Comparison of ENCODE assay signal across 1 cellular context in the genomic region with DNA sequence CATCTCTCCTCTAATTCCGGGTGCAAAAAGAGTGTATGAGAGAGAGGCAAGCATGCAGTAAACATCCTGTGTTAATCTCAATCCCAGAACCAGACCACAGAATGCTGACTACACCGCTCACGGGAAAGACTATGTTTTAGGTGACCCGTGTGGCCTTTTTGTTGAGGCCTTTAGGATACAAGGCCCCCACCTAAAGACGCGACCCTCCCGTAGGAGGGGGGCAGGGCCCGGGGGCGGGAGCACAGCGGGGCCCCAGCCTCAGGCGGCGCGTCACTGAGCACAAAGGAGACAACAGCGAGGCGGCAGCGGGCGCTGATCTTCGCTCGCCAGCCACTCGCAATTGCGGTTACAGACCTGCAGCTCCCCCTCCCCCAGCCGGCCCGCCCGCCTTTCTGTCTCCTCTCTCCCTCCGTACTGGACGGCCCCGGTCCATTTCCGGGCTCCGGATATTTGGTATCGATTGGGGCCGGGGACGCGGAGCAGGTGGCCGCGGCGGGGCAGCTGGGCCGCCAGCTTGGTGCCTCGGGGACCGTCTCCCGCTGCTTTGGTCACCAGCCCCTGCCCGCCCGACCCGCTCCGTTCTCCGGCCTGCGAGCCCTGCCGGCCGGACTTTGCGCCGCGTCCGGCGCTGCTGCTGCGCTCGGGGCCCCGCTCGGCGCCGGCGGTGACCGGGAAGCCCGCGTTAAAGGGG.
TF ChIP-seq lines count a peak whose summit lies in the region.

Gene CCDC50 (plus strand): TSS at position 432 of the 691 bp plus-strand sequence. CDS start 281 bp downstream, outside the sequence.

TF ChIP-seq in GM23338, 12 proteins besides CTCF, POLR2A, EP300 and RAD21 (continued from another document):
- TF ChIP-seq, protein P1, sequence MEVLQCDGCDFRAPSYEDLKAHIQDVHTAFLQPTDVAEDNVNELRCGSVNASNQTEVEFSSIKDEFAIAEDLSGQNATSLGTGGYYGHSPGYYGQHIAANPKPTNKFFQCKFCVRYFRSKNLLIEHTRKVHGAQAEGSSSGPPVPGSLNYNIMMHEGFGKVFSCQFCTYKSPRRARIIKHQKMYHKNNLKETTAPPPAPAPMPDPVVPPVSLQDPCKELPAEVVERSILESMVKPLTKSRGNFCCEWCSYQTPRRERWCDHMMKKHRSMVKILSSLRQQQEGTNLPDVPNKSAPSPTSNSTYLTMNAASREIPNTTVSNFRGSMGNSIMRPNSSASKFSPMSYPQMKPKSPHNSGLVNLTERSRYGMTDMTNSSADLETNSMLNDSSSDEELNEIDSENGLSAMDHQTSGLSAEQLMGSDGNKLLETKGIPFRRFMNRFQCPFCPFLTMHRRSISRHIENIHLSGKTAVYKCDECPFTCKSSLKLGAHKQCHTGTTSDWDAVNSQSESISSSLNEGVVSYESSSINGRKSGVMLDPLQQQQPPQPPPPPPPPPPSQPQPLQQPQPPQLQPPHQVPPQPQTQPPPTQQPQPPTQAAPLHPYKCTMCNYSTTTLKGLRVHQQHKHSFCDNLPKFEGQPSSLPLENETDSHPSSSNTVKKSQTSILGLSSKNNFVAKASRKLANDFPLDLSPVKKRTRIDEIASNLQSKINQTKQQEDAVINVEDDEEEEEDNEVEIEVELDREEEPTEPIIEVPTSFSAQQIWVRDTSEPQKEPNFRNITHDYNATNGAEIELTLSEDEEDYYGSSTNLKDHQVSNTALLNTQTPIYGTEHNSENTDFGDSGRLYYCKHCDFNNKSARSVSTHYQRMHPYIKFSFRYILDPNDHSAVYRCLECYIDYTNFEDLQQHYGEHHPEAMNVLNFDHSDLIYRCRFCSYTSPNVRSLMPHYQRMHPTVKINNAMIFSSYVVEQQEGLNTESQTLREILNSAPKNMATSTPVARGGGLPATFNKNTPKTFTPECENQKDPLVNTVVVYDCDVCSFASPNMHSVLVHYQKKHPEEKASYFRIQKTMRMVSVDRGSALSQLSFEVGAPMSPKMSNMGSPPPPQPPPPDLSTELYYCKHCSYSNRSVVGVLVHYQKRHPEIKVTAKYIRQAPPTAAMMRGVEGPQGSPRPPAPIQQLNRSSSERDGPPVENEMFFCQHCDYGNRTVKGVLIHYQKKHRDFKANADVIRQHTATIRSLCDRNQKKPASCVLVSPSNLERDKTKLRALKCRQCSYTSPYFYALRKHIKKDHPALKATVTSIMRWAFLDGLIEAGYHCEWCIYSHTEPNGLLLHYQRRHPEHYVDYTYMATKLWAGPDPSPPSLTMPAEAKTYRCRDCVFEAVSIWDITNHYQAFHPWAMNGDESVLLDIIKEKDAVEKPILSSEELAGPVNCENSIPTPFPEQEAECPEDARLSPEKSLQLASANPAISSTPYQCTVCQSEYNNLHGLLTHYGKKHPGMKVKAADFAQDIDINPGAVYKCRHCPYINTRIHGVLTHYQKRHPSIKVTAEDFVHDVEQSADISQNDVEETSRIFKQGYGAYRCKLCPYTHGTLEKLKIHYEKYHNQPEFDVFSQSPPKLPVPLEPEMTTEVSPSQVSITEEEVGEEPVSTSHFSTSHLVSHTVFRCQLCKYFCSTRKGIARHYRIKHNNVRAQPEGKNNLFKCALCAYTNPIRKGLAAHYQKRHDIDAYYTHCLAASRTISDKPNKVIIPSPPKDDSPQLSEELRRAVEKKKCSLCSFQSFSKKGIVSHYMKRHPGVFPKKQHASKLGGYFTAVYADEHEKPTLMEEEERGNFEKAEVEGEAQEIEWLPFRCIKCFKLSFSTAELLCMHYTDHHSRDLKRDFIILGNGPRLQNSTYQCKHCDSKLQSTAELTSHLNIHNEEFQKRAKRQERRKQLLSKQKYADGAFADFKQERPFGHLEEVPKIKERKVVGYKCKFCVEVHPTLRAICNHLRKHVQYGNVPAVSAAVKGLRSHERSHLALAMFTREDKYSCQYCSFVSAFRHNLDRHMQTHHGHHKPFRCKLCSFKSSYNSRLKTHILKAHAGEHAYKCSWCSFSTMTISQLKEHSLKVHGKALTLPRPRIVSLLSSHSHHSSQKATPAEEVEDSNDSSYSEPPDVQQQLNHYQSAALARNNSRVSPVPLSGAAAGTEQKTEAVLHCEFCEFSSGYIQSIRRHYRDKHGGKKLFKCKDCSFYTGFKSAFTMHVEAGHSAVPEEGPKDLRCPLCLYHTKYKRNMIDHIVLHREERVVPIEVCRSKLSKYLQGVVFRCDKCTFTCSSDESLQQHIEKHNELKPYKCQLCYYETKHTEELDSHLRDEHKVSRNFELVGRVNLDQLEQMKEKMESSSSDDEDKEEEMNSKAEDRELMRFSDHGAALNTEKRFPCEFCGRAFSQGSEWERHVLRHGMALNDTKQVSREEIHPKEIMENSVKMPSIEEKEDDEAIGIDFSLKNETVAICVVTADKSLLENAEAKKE (CRISPR knock-in tag; IDR thresholded peaks at IDR 0.05): no peak
